Comparison of ENCODE assay signal across 29 cellular contexts in genomic region chr1:176512966-176513365, GRCh38. TPM values are rescaled to one million over a fixed set of nuclear protein-coding genes. Genes with fewer than 3 reads are reported as not detected.
"Had no signal": no experiment of that assay in that cellular context is flagged by ENCODE, and none has a peak within 500 bp of the region (broad histone marks: within the 10 kb centered on the region; RNA-seq: fewer than 3 reads in every experiment).

No MANE protein-coding gene starts in this region.

- H3K36me3 ChIP-seq: colonic mucosa, esophagus muscularis mucosa, esophagus squamous epithelium, gastrocnemius medialis, gastroesophageal sphincter, heart left ventricle, heart right ventricle had no signal

- H3K27ac ChIP-seq: colonic mucosa, coronary artery, dorsolateral prefrontal cortex, epithelial cell of prostate, esophagus muscularis mucosa, esophagus squamous epithelium, foreskin keratinocyte, gastrocnemius medialis, gastroesophageal sphincter, heart left ventricle, heart right ventricle had no signal

- H3K4me3 Mint-ChIP-seq: dendritic cell treated with granulocyte-macrophage colony-stimulating factor and Interleukin-4, amounts not matched to agents 40 ng/mL and 50 ng/mL, for 4 days; effector memory CD8-positive, alpha-beta T cell; endodermal cell had no signal

- H3K27me3 Mint-ChIP-seq: dendritic cell treated with granulocyte-macrophage colony-stimulating factor and Interleukin-4, amounts not matched to agents 40 ng/mL and 50 ng/mL, for 4 days; effector memory CD8-positive, alpha-beta T cell had no signal

- H3K4me3 ChIP-seq: colonic mucosa, coronary artery, dorsolateral prefrontal cortex, esophagus muscularis mucosa, esophagus squamous epithelium, gastrocnemius medialis, gastroesophageal sphincter, heart left ventricle, heart right ventricle had no signal

- H3K4me1 ChIP-seq: colonic mucosa, esophagus muscularis mucosa, esophagus squamous epithelium, foreskin keratinocyte, gastroesophageal sphincter had no signal

- FAIRE-seq: colon, endometrium, endothelial cell of umbilical vein, frontal cortex had no signal

- H3K9me3 Mint-ChIP-seq: dendritic cell treated with granulocyte-macrophage colony-stimulating factor and Interleukin-4, amounts not matched to agents 40 ng/mL and 50 ng/mL, for 4 days; endodermal cell had no signal

- H3K27me3 ChIP-seq: colonic mucosa, dorsolateral prefrontal cortex, esophagus muscularis mucosa, esophagus squamous epithelium, gastrocnemius medialis, gastroesophageal sphincter, heart left ventricle had no signal

- H3K9me3 ChIP-seq: colonic mucosa, esophagus muscularis mucosa, esophagus squamous epithelium, gastrocnemius medialis, gastroesophageal sphincter, heart left ventricle, heart right ventricle had no signal

- H3K27ac Mint-ChIP-seq: dendritic cell treated with granulocyte-macrophage colony-stimulating factor and Interleukin-4, amounts not matched to agents 40 ng/mL and 50 ng/mL, for 4 days; effector memory CD8-positive, alpha-beta T cell; endodermal cell had no signal

- DNase-seq: colonic mucosa; cortex of kidney; dermis blood vessel endothelial cell; dorsolateral prefrontal cortex; effector CD4-positive, alpha-beta T cell; effector CD8-positive, alpha-beta T cell; effector memory CD4-positive, alpha-beta T cell; effector memory CD8-positive, alpha-beta T cell; endodermal cell; erythroblast; esophagus squamous epithelium; foreskin fibroblast; foreskin keratinocyte; foreskin melanocyte; gastrocnemius medialis; glutamatergic neuron; head of caudate nucleus; heart left ventricle; heart right ventricle had no signal

- ATAC-seq: effector memory CD8-positive, alpha-beta T cell; esophagus mucosa; foreskin keratinocyte; gastrocnemius medialis; gastroesophageal sphincter; heart left ventricle; heart right ventricle had no signal

RNA-seq across cellular contexts. Expression of gene PAPPA2, which starts 50.0 kb away (rescaled TPM):
- total RNA-seq: endothelial cell of umbilical vein had no signal
- polyA plus RNA-seq: endothelial cell of umbilical vein had no signal
